ENCODE assay signal across 24 cellular contexts in genomic region chr19:28972144-28972543, GRCh38.
"Had no signal": no experiment of that assay in that cellular context is flagged by ENCODE, and none has a peak within 500 bp of the region (broad histone marks: within the 10 kb centered on the region; RNA-seq: fewer than 3 reads in every experiment).

No MANE protein-coding gene starts in this region.

- H3K27ac Mint-ChIP-seq: effector memory CD8-positive, alpha-beta T cell; immature natural killer cell; memory B cell; naive B cell; nephron progenitor cell; stimulated activated memory B cell treated with anti-CD40 and anti-IgM and Interleukin-4, amounts not matched to agents 10 μg/mL and 1 μg/mL and 100 μg/mL, for 72 hours; stimulated activated naive CD8-positive, alpha-beta T cell treated with anti-CD3 and anti-CD28 coated beads, Interleukin-15, Interleukin-2, amounts not matched to agents 100 ng/mL and 50 ng/mL, for 24 hours had no signal

- H3K4me3 ChIP-seq: lung, ovary, psoas muscle, sigmoid colon, skin epidermis, spleen, thoracic aorta, tibial nerve, upper lobe of right lung, vagina had no signal

- ATAC-seq: effector memory CD8-positive, alpha-beta T cell; left lobe of liver; psoas muscle; right cardiac atrium; stimulated activated memory B cell treated with anti-CD40 and anti-IgM and Interleukin-4, amounts not matched to agents 10 μg/mL and 1 μg/mL and 100 μg/mL, for 72 hours; upper lobe of right lung had no signal

- H3K4me3 Mint-ChIP-seq: effector memory CD8-positive, alpha-beta T cell; immature natural killer cell; memory B cell; naive B cell; nephron progenitor cell; stimulated activated memory B cell treated with anti-CD40 and anti-IgM and Interleukin-4, amounts not matched to agents 10 μg/mL and 1 μg/mL and 100 μg/mL, for 72 hours; stimulated activated naive CD8-positive, alpha-beta T cell treated with anti-CD3 and anti-CD28 coated beads, Interleukin-15, Interleukin-2, amounts not matched to agents 100 ng/mL and 50 ng/mL, for 24 hours had no signal

- H3K36me3 ChIP-seq: ovary, sigmoid colon, spleen, thoracic aorta, tibial nerve, upper lobe of right lung, vagina had no signal

- H3K4me1 ChIP-seq: psoas muscle, tibial nerve, upper lobe of right lung, vagina had no signal

- H3K9me3 Mint-ChIP-seq: effector memory CD8-positive, alpha-beta T cell; immature natural killer cell; nephron progenitor cell; stimulated activated naive CD8-positive, alpha-beta T cell treated with anti-CD3 and anti-CD28 coated beads, Interleukin-15, Interleukin-2, amounts not matched to agents 100 ng/mL and 50 ng/mL, for 24 hours had no signal

- H3K4me1 Mint-ChIP-seq: immature natural killer cell; memory B cell; naive B cell; stimulated activated memory B cell treated with anti-CD40 and anti-IgM and Interleukin-4, amounts not matched to agents 10 μg/mL and 1 μg/mL and 100 μg/mL, for 72 hours had no signal

- H3K9me3 ChIP-seq: ovary, psoas muscle, sigmoid colon, spleen, thoracic aorta, upper lobe of right lung, vagina had no signal

- H3K27ac ChIP-seq: ovary, psoas muscle, sigmoid colon, skin epidermis, spleen, thoracic aorta, tibial nerve, upper lobe of right lung, vagina had no signal

- DNase-seq: cortex of kidney; effector memory CD8-positive, alpha-beta T cell; hypothalamus; immature natural killer cell; naive B cell; nephron progenitor cell; occipital lobe; ovary; posterior cingulate gyrus; psoas muscle; right cardiac atrium; sigmoid colon; spleen; stimulated activated CD4-positive, alpha-beta T cell treated with anti-CD3 and anti-CD28 coated beads, Interleukin-4, amount 100 ng/mL, for 4 hours; upper lobe of right lung had no signal

- H3K27me3 ChIP-seq: ovary, spleen, tibial nerve, upper lobe of right lung, vagina had no signal

- H3K27me3 Mint-ChIP-seq: memory B cell; stimulated activated memory B cell treated with anti-CD40 and anti-IgM and Interleukin-4, amounts not matched to agents 10 μg/mL and 1 μg/mL and 100 μg/mL, for 72 hours had no signal

- H3K36me3 Mint-ChIP-seq: immature natural killer cell; memory B cell; naive B cell; stimulated activated memory B cell treated with anti-CD40 and anti-IgM and Interleukin-4, amounts not matched to agents 10 μg/mL and 1 μg/mL and 100 μg/mL, for 72 hours had no signal
